ENCODE assay signal across 2 cellular contexts in genomic region chr16:1082266-1082951, GRCh38.
A peak's percentile ranks its signal among the peaks of the same experiment; 100 is the strongest.
TF ChIP-seq lines count a peak whose summit lies in the region.

No MANE protein-coding gene starts in this region.

TF ChIP-seq in HCT116, 20 proteins besides CTCF, POLR2A, EP300 and RAD21:
- no peak for TF ChIP-seq MAX (IDR thresholded peaks at IDR 0.05)
- no peak for TF ChIP-seq SIN3A (IDR thresholded peaks at IDR 0.05; ENCODE audit: low read depth)
- no peak for TF ChIP-seq EZH2phosphoT487 (IDR thresholded peaks at IDR 0.05; ENCODE audit: borderline replicate concordance)
- TF ChIP-seq JUND (IDR thresholded peaks at IDR 0.05) = no peak
- TF ChIP-seq EGR1 (IDR thresholded peaks at IDR 0.05; ENCODE audit: low read depth) = no peak
- TF ChIP-seq CBX3 (IDR thresholded peaks at IDR 0.05; ENCODE audit: low read depth) = no peak
- peak; percentile 87 for TF ChIP-seq POLR2AphosphoS5 (IDR thresholded peaks at IDR 0.05; ENCODE audit: low read depth, low read length)
- no peak for TF ChIP-seq EZH2 (IDR thresholded peaks at IDR 0.05)
- TF ChIP-seq, protein P1, sequence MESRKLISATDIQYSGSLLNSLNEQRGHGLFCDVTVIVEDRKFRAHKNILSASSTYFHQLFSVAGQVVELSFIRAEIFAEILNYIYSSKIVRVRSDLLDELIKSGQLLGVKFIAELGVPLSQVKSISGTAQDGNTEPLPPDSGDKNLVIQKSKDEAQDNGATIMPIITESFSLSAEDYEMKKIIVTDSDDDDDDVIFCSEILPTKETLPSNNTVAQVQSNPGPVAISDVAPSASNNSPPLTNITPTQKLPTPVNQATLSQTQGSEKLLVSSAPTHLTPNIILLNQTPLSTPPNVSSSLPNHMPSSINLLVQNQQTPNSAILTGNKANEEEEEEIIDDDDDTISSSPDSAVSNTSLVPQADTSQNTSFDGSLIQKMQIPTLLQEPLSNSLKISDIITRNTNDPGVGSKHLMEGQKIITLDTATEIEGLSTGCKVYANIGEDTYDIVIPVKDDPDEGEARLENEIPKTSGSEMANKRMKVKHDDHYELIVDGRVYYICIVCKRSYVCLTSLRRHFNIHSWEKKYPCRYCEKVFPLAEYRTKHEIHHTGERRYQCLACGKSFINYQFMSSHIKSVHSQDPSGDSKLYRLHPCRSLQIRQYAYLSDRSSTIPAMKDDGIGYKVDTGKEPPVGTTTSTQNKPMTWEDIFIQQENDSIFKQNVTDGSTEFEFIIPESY (IDR thresholded peaks at IDR 0.05; ENCODE audit: extremely low read depth, insufficient replicate concordance, low read length) = peak; percentile 42
- TF ChIP-seq TCF7L2 (IDR thresholded peaks at IDR 0.05; ENCODE audit: borderline replicate concordance, extremely low read depth, insufficient read depth, insufficient read length) = peak; percentile 56
- TF ChIP-seq ZNF274 (IDR thresholded peaks at IDR 0.05; ENCODE audit: low read depth, low read length) = no peak
- TF ChIP-seq, protein P2, sequence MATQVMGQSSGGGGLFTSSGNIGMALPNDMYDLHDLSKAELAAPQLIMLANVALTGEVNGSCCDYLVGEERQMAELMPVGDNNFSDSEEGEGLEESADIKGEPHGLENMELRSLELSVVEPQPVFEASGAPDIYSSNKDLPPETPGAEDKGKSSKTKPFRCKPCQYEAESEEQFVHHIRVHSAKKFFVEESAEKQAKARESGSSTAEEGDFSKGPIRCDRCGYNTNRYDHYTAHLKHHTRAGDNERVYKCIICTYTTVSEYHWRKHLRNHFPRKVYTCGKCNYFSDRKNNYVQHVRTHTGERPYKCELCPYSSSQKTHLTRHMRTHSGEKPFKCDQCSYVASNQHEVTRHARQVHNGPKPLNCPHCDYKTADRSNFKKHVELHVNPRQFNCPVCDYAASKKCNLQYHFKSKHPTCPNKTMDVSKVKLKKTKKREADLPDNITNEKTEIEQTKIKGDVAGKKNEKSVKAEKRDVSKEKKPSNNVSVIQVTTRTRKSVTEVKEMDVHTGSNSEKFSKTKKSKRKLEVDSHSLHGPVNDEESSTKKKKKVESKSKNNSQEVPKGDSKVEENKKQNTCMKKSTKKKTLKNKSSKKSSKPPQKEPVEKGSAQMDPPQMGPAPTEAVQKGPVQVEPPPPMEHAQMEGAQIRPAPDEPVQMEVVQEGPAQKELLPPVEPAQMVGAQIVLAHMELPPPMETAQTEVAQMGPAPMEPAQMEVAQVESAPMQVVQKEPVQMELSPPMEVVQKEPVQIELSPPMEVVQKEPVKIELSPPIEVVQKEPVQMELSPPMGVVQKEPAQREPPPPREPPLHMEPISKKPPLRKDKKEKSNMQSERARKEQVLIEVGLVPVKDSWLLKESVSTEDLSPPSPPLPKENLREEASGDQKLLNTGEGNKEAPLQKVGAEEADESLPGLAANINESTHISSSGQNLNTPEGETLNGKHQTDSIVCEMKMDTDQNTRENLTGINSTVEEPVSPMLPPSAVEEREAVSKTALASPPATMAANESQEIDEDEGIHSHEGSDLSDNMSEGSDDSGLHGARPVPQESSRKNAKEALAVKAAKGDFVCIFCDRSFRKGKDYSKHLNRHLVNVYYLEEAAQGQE (IDR thresholded peaks at IDR 0.05; ENCODE audit: low read depth) = no peak
- no peak for TF ChIP-seq ELF1 (IDR thresholded peaks at IDR 0.05; ENCODE audit: borderline replicate concordance, low read depth)
- TF ChIP-seq FOSL1 (IDR thresholded peaks at IDR 0.05; ENCODE audit: low read depth) = no peak
- TF ChIP-seq SP1 (IDR thresholded peaks at IDR 0.05; ENCODE audit: low read depth) = no peak
- TF ChIP-seq, protein P3, sequence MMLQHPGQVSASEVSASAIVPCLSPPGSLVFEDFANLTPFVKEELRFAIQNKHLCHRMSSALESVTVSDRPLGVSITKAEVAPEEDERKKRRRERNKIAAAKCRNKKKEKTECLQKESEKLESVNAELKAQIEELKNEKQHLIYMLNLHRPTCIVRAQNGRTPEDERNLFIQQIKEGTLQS (IDR thresholded peaks at IDR 0.05) = no peak
- TF ChIP-seq ZFX (IDR thresholded peaks at IDR 0.05) = peak; percentile 96
- TF ChIP-seq YY1 (IDR thresholded peaks at IDR 0.05; ENCODE audit: extremely low read depth, insufficient replicate concordance, low read depth, low read length) = no peak
- no peak for TF ChIP-seq CEBPB (IDR thresholded peaks at IDR 0.05; ENCODE audit: low read depth)
- TF ChIP-seq SRF (IDR thresholded peaks at IDR 0.05; ENCODE audit: low read depth) = no peak

TF ChIP-seq in endothelial cell of umbilical vein, 7 proteins besides CTCF, POLR2A, EP300 and RAD21:
- peak; percentile 48 for TF ChIP-seq MAX (IDR thresholded peaks at IDR 0.05; ENCODE audit: insufficient read depth, insufficient read length)
- peak; percentile 62 for TF ChIP-seq POLR2AphosphoS5 (IDR thresholded peaks at IDR 0.05; ENCODE audit: insufficient read depth, low read depth, low read length)
- peak; percentile 31 for TF ChIP-seq JUN (IDR thresholded peaks at IDR 0.05; ENCODE audit: borderline replicate concordance, insufficient read depth, insufficient read length, low read depth)
- no peak for TF ChIP-seq EZH2 (IDR thresholded peaks at IDR 0.05; ENCODE audit: borderline replicate concordance, low read depth, low read length, severe bottlenecking)
- TF ChIP-seq FOS (IDR thresholded peaks at IDR 0.05; ENCODE audit: borderline replicate concordance, insufficient read depth, low read length) = peak; percentile 86
- TF ChIP-seq MYC (IDR thresholded peaks at IDR 0.05; ENCODE audit: low read depth, low read length) = no peak
- TF ChIP-seq GATA2 (IDR thresholded peaks at IDR 0.05; ENCODE audit: insufficient read depth, insufficient read length, low read depth, low read length) = no peak
